20 cellular contexts compared by ENCODE assay signal in genomic region chr7:54846272-54846671, GRCh38.
"Had no signal": no experiment of that assay in that cellular context is flagged by ENCODE, and none has a peak within 500 bp of the region (broad histone marks: within the 10 kb centered on the region; RNA-seq: fewer than 3 reads in every experiment).

No MANE protein-coding gene starts in this region.

- H3K4me1 Mint-ChIP-seq: activated CD8-positive, alpha-beta memory T cell treated with anti-CD3 and anti-CD28 coated beads, Interleukin-2, amount 10 ng/mL, durations not matched to agents 7 days and 5 days; activated naive CD8-positive, alpha-beta T cell treated with anti-CD3 and anti-CD28 coated beads for 36 hours had no signal

- H3K27ac ChIP-seq: body of pancreas, colonic mucosa, suprapubic skin, transverse colon, vagina had no signal

- H3K9me3 ChIP-seq: body of pancreas, colonic mucosa, vagina had no signal

- ATAC-seq: activated CD8-positive, alpha-beta memory T cell treated with anti-CD3 and anti-CD28 coated beads, Interleukin-2, amount 10 ng/mL, durations not matched to agents 7 days and 5 days; body of pancreas; left lobe of liver had no signal

- H3K36me3 ChIP-seq: colonic mucosa, suprapubic skin, transverse colon, vagina had no signal

- H3K27me3 ChIP-seq: body of pancreas, colonic mucosa, suprapubic skin, transverse colon, vagina had no signal

- H3K9me3 Mint-ChIP-seq: T-helper 2 cell treated with Interferon-gamma antibody and Interleukin-4, amounts not matched to agents 5 μg/mL and 100 μg/mL, for 36 hours had no signal

- H3K27me3 Mint-ChIP-seq: activated naive CD8-positive, alpha-beta T cell treated with anti-CD3 and anti-CD28 coated beads for 36 hours had no signal

- H3K4me3 ChIP-seq: body of pancreas, colonic mucosa, suprapubic skin, transverse colon, vagina had no signal

- H3K36me3 Mint-ChIP-seq: activated CD8-positive, alpha-beta memory T cell treated with anti-CD3 and anti-CD28 coated beads, Interleukin-2, amount 10 ng/mL, durations not matched to agents 7 days and 5 days; activated naive CD8-positive, alpha-beta T cell treated with anti-CD3 and anti-CD28 coated beads for 36 hours had no signal

- H3K4me3 Mint-ChIP-seq: activated CD4-positive, alpha-beta memory T cell treated with anti-CD3 and anti-CD28 coated beads for 36 hours; activated CD8-positive, alpha-beta memory T cell treated with anti-CD3 and anti-CD28 coated beads, Interleukin-2, amount 10 ng/mL, durations not matched to agents 7 days and 5 days; activated naive CD8-positive, alpha-beta T cell treated with anti-CD3 and anti-CD28 coated beads for 36 hours; T-helper 2 cell treated with Interferon-gamma antibody and Interleukin-4, amounts not matched to agents 5 μg/mL and 100 μg/mL, for 36 hours had no signal

- DNase-seq: activated CD4-positive, alpha-beta memory T cell treated with anti-CD3 and anti-CD28 coated beads for 36 hours; activated CD8-positive, alpha-beta memory T cell treated with anti-CD3 and anti-CD28 coated beads, Interleukin-2, amount 10 ng/mL, durations not matched to agents 7 days and 5 days; activated naive CD8-positive, alpha-beta T cell treated with anti-CD3 and anti-CD28 coated beads for 36 hours; amygdala; body of pancreas; central memory CD4-positive, alpha-beta T cell; colonic mucosa; foreskin melanocyte; glutamatergic neuron; hippocampal formation; islet precursor cell; occipital lobe; retina; stimulated activated CD4-positive, alpha-beta T cell treated with anti-CD3 and anti-CD28 coated beads, Interleukin-2, amount 100 ng/mL, for 24 hours; stimulated activated naive CD4-positive, alpha-beta T cell treated with Interleukin-2 at 50 U/mL for 16 hours; transverse colon had no signal

- H3K4me1 ChIP-seq: colonic mucosa, transverse colon had no signal

- H3K27ac Mint-ChIP-seq: activated CD4-positive, alpha-beta memory T cell treated with anti-CD3 and anti-CD28 coated beads for 36 hours; activated CD8-positive, alpha-beta memory T cell treated with anti-CD3 and anti-CD28 coated beads, Interleukin-2, amount 10 ng/mL, durations not matched to agents 7 days and 5 days; activated naive CD8-positive, alpha-beta T cell treated with anti-CD3 and anti-CD28 coated beads for 36 hours; T-helper 2 cell treated with Interferon-gamma antibody and Interleukin-4, amounts not matched to agents 5 μg/mL and 100 μg/mL, for 36 hours had no signal
